25 cellular contexts compared by ENCODE assay signal in the genomic region with DNA sequence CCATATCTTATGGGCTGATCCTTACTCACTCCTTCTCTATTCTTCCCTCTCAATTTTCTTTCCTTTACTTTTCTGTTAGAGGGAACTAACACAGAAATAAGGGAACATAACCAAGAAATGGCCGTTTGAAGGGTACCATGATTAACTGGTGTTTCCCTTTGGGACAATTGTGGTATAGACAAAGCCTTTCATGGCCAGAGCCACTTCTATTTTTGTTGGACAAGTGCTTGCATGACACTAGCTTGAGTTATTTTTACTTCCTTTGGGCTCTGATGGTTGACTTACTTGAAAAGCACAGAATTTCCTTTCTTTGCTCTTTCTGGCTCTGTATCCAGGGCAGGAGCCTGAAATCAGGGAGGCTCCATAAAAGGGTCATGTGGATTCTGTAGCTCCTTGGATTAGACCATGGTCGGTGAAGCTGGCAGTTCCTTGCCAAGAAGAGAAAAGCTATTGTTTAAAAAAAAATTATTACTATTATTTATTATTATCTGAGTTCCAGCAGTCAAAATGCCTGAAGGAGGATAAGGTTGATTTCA.
"Had no signal": no experiment of that assay in that cellular context is flagged by ENCODE, and none has a peak within 500 bp of the region (broad histone marks: within the 10 kb centered on the region; RNA-seq: fewer than 3 reads in every experiment).

No MANE protein-coding gene starts in this region.

- H3K4me3 ChIP-seq: body of pancreas, cardiac muscle cell, colonic mucosa, pancreas, psoas muscle, spleen, thoracic aorta had no signal

- H3K36me3 ChIP-seq: cardiac muscle cell, colonic mucosa, pancreas, spleen, thoracic aorta had no signal

- H3K27ac ChIP-seq: body of pancreas, cardiac muscle cell, colonic mucosa, pancreas, psoas muscle, spleen, thoracic aorta had no signal

- H3K27me3 ChIP-seq: body of pancreas, cardiac muscle cell, colonic mucosa, pancreas, spleen had no signal

- H3K4me1 ChIP-seq: colonic mucosa, spleen had no signal

- ATAC-seq: activated naive CD8-positive, alpha-beta T cell treated with anti-CD3 and anti-CD28 coated beads, Interleukin-2, amount 50 U/mL, for 24 hours; activated T-cell treated with anti-CD3 and anti-CD28 coated beads, Interleukin-2, amount 50 U/mL, for 4 hours; body of pancreas; effector memory CD8-positive, alpha-beta T cell; left colon; naive thymus-derived CD4-positive, alpha-beta T cell; pancreas; psoas muscle; stimulated activated naive CD8-positive, alpha-beta T cell treated with anti-CD3 and anti-CD28 coated beads, Interleukin-15, Interleukin-2, amounts not matched to agents 100 U/mL and 50 U/mL, for 24 hours had no signal

- DNase-seq: activated CD4-positive, alpha-beta memory T cell treated with anti-CD3 and anti-CD28 coated beads for 36 hours; activated CD4-positive, alpha-beta T cell treated with anti-CD3 and anti-CD28 coated beads, Interleukin-2, amount 10 ng/mL, durations not matched to agents 24 days and 14 days; activated CD4-positive, CD25-positive, alpha-beta regulatory T cell treated with anti-CD3 and anti-CD28 coated beads, Interleukin-2, amount 50 U/mL, for 72 hours; activated naive CD8-positive, alpha-beta T cell treated with anti-CD3 and anti-CD28 coated beads, Interleukin-2, amount 50 U/mL, for 24 hours; activated T-cell treated with anti-CD3 and anti-CD28 coated beads, Interleukin-2, amount 50 U/mL, for 4 hours; body of pancreas; cerebellar nuclear complex; colonic mucosa; effector memory CD8-positive, alpha-beta T cell; erythroblast; head of caudate nucleus; hippocampal formation; left colon; mammary epithelial cell; naive thymus-derived CD4-positive, alpha-beta T cell; nucleus accumbens; pancreas; psoas muscle; spleen; stimulated activated CD4-positive, alpha-beta T cell treated with anti-CD3 and anti-CD28 coated beads, Interleukin-2, amount 100 ng/mL, for 48 hours; stimulated activated naive CD8-positive, alpha-beta T cell treated with anti-CD3 and anti-CD28 coated beads, Interleukin-15, Interleukin-2, amounts not matched to agents 100 U/mL and 50 U/mL, for 24 hours; SW 1271; T-helper 9 cell had no signal
